Comparison of ENCODE assay signal across 8 cellular contexts in genomic region chr3:152574461-152575079, GRCh38.
DNase-seq lines count a peak whose midpoint lies in the region; TF ChIP-seq lines count a peak whose summit lies in the region.
"Had no signal": no experiment of that assay in that cellular context is flagged by ENCODE, and none has a peak within 500 bp of the region (broad histone marks: within the 10 kb centered on the region; RNA-seq: fewer than 3 reads in every experiment).

No MANE protein-coding gene starts in this region.

- no peaks in the 10 kb centered on the region for H3K79me2 ChIP-seq in GM23248 (ENCODE audit: insufficient read depth)

- H4K20me1 ChIP-seq in GM23248 (ENCODE audit: insufficient read depth) = no peaks in the 10 kb centered on the region

- H3K79me1 ChIP-seq in mesenchymal stem cell (replicated peaks; ENCODE audit: low read length, poor library complexity, severe bottlenecking) = no peaks in the 10 kb centered on the region

- no peak overlapping the region for H3K27ac Mint-ChIP-seq in endodermal cell
- H3K27ac Mint-ChIP-seq: activated naive CD4-positive, alpha-beta T cell treated with anti-CD3 and anti-CD28 coated beads, Interleukin-2, amount 50 U/mL, for 72 hours had no signal

- H3K4ac ChIP-seq in mesenchymal stem cell (ENCODE audit: low read depth in 1 of 2, low read length in 2 of 2) = no peak overlapping the region

- H3F3A ChIP-seq in GM23248 (ENCODE audit: insufficient read depth) = no peaks in the 10 kb centered on the region

- no peaks in the 10 kb centered on the region for H3K9me3 Mint-ChIP-seq in endodermal cell
- H3K9me3 Mint-ChIP-seq: activated naive CD4-positive, alpha-beta T cell treated with anti-CD3 and anti-CD28 coated beads, Interleukin-2, amount 50 U/mL, for 72 hours had no signal

- H4K8ac ChIP-seq in mesenchymal stem cell (ENCODE audit: low read length) = no peak overlapping the region

- no peak overlapping the region for H3K18ac ChIP-seq in mesenchymal stem cell (ENCODE audit: low read depth in 1 of 2, low read length in 2 of 2)

- H3K4me2 ChIP-seq in GM23248 (ENCODE audit: unreplicated experiment) (no peak overlapping the region), mesenchymal stem cell (ENCODE audit: low read length, poor library complexity, severe bottlenecking) (no peak overlapping the region)

- H3K36me3 Mint-ChIP-seq in endodermal cell (ENCODE audit: low read depth) = no peaks in the 10 kb centered on the region
- H3K36me3 Mint-ChIP-seq: activated naive CD4-positive, alpha-beta T cell treated with anti-CD3 and anti-CD28 coated beads, Interleukin-2, amount 50 U/mL, for 72 hours had no signal

- H3K27me3 ChIP-seq in GM23248 (replicated peaks; ENCODE audit: insufficient read depth) = no peaks in the 10 kb centered on the region
- no peaks in the 10 kb centered on the region for H3K27me3 ChIP-seq in endodermal cell (ENCODE audit: control insufficient read depth, insufficient read depth, low read length, poor library complexity, severe bottlenecking)
- H3K27me3 ChIP-seq in mesenchymal stem cell (ENCODE audit: control insufficient read depth in 1 of 2, insufficient read depth in 1 of 2, low read length in 2 of 2) = no peaks in the 10 kb centered on the region

- no peak overlapping the region for H2BK120ac ChIP-seq in mesenchymal stem cell (ENCODE audit: low read depth, low read length)

- no peak overlapping the region for H2BK12ac ChIP-seq in mesenchymal stem cell (ENCODE audit: low read length in 2 of 2)

- H4K91ac ChIP-seq in mesenchymal stem cell (ENCODE audit: low read length) = no peak overlapping the region

- no peak overlapping the region for H2AK5ac ChIP-seq in mesenchymal stem cell (ENCODE audit: low read length, severe bottlenecking)

- H2AFZ ChIP-seq in GM23248 (peak overlapping the region; percentile 30), mesenchymal stem cell (ENCODE audit: low read depth, low read length) (no peak overlapping the region)

- no peak overlapping the region for H3K9ac ChIP-seq in GM23248
- H3K9ac ChIP-seq in endodermal cell (ENCODE audit: extremely low read depth, low read length, poor library complexity, severe bottlenecking) = no peak overlapping the region
- H3K9ac ChIP-seq in mesenchymal stem cell (ENCODE audit: low read length) = no peak overlapping the region

- no peaks in the 10 kb centered on the region for H3K9me2 ChIP-seq in GM23248 (ENCODE audit: insufficient read depth)

- no peaks in the 10 kb centered on the region for H3K27me3 Mint-ChIP-seq in endodermal cell (ENCODE audit: insufficient read depth)

- H2BK15ac ChIP-seq in mesenchymal stem cell (ENCODE audit: low read depth, poor library complexity, severe bottlenecking) = no peak overlapping the region

- DNase-seq in GM10266 (ENCODE audit: extremely low spot score) (peak; percentile 45), GM23248 (peak; percentile 80), MV-4-11 (lab: John Stamatoyannopoulos, UW) (peak; percentile 33), T follicular helper cell (ENCODE audit: low read depth) (peak; percentile 5), endodermal cell (peak; percentile 69), mesenchymal stem cell (peak; percentile 65), NCI-H2029 treated with DMSO at 0.1 percent for 48 hours (lab: John Stamatoyannopoulos, UW) (no peak)

- H3K23ac ChIP-seq in mesenchymal stem cell (ENCODE audit: low read length in 2 of 2) = no peak overlapping the region

- H2BK5ac ChIP-seq in mesenchymal stem cell (ENCODE audit: low read depth, low read length, poor library complexity, severe bottlenecking) = no peak overlapping the region

- H3K4me1 Mint-ChIP-seq in endodermal cell = peaks cover 9% of the 10 kb centered on the region

- in situ Hi-C loops in GM23248 (cut with MboI) = no loop called here

- no peak overlapping the region for H3K14ac ChIP-seq in mesenchymal stem cell (ENCODE audit: low read length in 2 of 2)

- no peak overlapping the region for H3K4me3 Mint-ChIP-seq in endodermal cell

- TF ChIP-seq CTCF in GM10266 (IDR thresholded peaks at IDR 0.05; ENCODE audit: control insufficient read depth, insufficient read depth, low read depth, missing control alignments) (peak; percentile 59), endodermal cell (conservative IDR thresholded peaks at IDR 0.05) (peak; percentile 74)

- WGBS in GM23248 (ENCODE audit: low coverage in 1 of 2, low lambda C conversion rate in 2 of 2, missing lambda C conversion rate in 2 of 2), 2 experiments = 66 to 73% methylated on average over 4 of the region's 4 CpGs
- 0 to 27% methylated on average over 1 to 3 of the region's 4 CpGs for WGBS in endodermal cell (ENCODE audit: insufficient coverage in 1 of 2, insufficient read length in 1 of 2), 2 experiments
- WGBS in mesenchymal stem cell = 0% methylated on average over 2 of the region's 4 CpGs

- H3K9me3 ChIP-seq in GM23248 (ENCODE audit: low read depth) = no peaks in the 10 kb centered on the region
- no peaks in the 10 kb centered on the region for H3K9me3 ChIP-seq in endodermal cell (ENCODE audit: control insufficient read depth, low read length)
- no peaks in the 10 kb centered on the region for H3K9me3 ChIP-seq in mesenchymal stem cell (ENCODE audit: control insufficient read depth, low read length)

- H3K27ac ChIP-seq in GM23248 (no peak overlapping the region), endodermal cell (ENCODE audit: low read depth, low read length) (no peak overlapping the region), mesenchymal stem cell (ENCODE audit: low read length, poor library complexity, severe bottlenecking) (no peak overlapping the region)

- no peak overlapping the region for H3K4me3 ChIP-seq in GM23248
- no peak overlapping the region for H3K4me3 ChIP-seq in endodermal cell (ENCODE audit: low read length)
- H3K4me3 ChIP-seq in mesenchymal stem cell (ENCODE audit: insufficient read depth in 1 of 2, low read depth in 1 of 2, low read length in 2 of 2) = no peak overlapping the region

- no peaks in the 10 kb centered on the region for H3K36me3 ChIP-seq in GM23248 (ENCODE audit: low read depth)
- H3K36me3 ChIP-seq in endodermal cell (ENCODE audit: control insufficient read depth, insufficient read depth, low read length) = no peaks in the 10 kb centered on the region
- no peaks in the 10 kb centered on the region for H3K36me3 ChIP-seq in mesenchymal stem cell (ENCODE audit: control insufficient read depth in 1 of 2, insufficient read depth in 2 of 2, low read depth in 1 of 2, low read length in 2 of 2)

- H3K4me1 ChIP-seq in GM23248 (ENCODE audit: insufficient read depth) = no peaks in the 10 kb centered on the region
- H3K4me1 ChIP-seq in endodermal cell (ENCODE audit: control insufficient read depth, insufficient read depth, low read length) = peaks cover 2% of the 10 kb centered on the region
- no peaks in the 10 kb centered on the region for H3K4me1 ChIP-seq in mesenchymal stem cell (ENCODE audit: control insufficient read depth, insufficient read depth, low read depth, low read length)
